In genomic region chr21:46621457-46622182, GRCh38 we compare ENCODE assay signal across 11 cellular contexts. TPM values are rescaled to one million over a fixed set of nuclear protein-coding genes. Genes with fewer than 3 reads are reported as not detected.
A peak's percentile ranks its signal among the peaks of the same experiment; 100 is the strongest.
DNase-seq lines count a peak whose midpoint lies in the region; ATAC-seq, FAIRE-seq and TF ChIP-seq lines count a peak whose summit lies in the region.
"Had no signal": no experiment of that assay in that cellular context is flagged by ENCODE, and none has a peak within 500 bp of the region (broad histone marks: within the 10 kb centered on the region; RNA-seq: fewer than 3 reads in every experiment).

No MANE protein-coding gene starts in this region.

- peaks cover 40% of the 10 kb centered on the region for H3K4me1 Mint-ChIP-seq in activated T-cell treated with anti-CD3 and anti-CD28 coated beads, Interleukin-2, amount 50 U/mL, for 72 hours (ENCODE audit: low read depth)

- no peak for TF ChIP-seq POLR2A in body of pancreas (IDR thresholded peaks at IDR 0.05)
- TF ChIP-seq POLR2A in GM12891 (IDR thresholded peaks at IDR 0.05; ENCODE audit: low read depth, low read length), result no peak

- peak overlapping the region; percentile 89 for H3K27ac Mint-ChIP-seq in activated T-cell treated with anti-CD3 and anti-CD28 coated beads, Interleukin-2, amount 50 U/mL, for 72 hours

- H3K27ac ChIP-seq in body of pancreas (peak overlapping the region in 3 of 4 donors; percentile 31 to 75 (median 37)), thoracic aorta (peak overlapping the region; percentile 55 to 68)

- H3K4me3 ChIP-seq in body of pancreas (no peak overlapping the region), thoracic aorta (no peak overlapping the region)

- H3K4me1 ChIP-seq in body of pancreas (peaks cover 14% of the 10 kb centered on the region), thoracic aorta (ENCODE audit: control insufficient read depth in 1 of 2, low read depth in 2 of 2) (peaks cover 8 to 24% of the 10 kb centered on the region in 2 donors)

- ATAC-seq in activated T-cell treated with anti-CD3 and anti-CD28 coated beads, Interleukin-2, amount 50 U/mL, for 72 hours (replicated peaks in 1 of 2), result peak; percentile 57 to 75
- ATAC-seq in body of pancreas (peak; percentile 50), thoracic aorta (ENCODE audit: insufficient number of reproducible peaks, low FRiP score, low read depth) (no peak), GM21381 (IDR thresholded peaks at IDR 0.05; ENCODE audit: unreplicated experiment) (no peak)

- H3K36me3 ChIP-seq in body of pancreas (replicated peaks in 1 of 2; ENCODE audit: insufficient read depth in 1 of 2, low read depth in 2 of 2) (no peaks in the 10 kb centered on the region), thoracic aorta (no peaks in the 10 kb centered on the region)

- H3K4me3 Mint-ChIP-seq in activated T-cell treated with anti-CD3 and anti-CD28 coated beads, Interleukin-2, amount 50 U/mL, for 72 hours, result peak overlapping the region; percentile 61 to 70

- H3K9me3 ChIP-seq in body of pancreas, result peaks cover 0 to 13% (median 0%) of the 10 kb centered on the region in 3 donors
- peaks cover 10% of the 10 kb centered on the region for H3K9me3 ChIP-seq in thoracic aorta

- intact Hi-C loops in body of pancreas (cut with DNase I), result no loop called here

- WGBS in body of pancreas, 2 donors, result 48 to 61% methylated on average over 9 of the region's 9 CpGs

- peaks cover 4 to 14% of the 10 kb centered on the region in 2 donors for H3K36me3 Mint-ChIP-seq in activated T-cell treated with anti-CD3 and anti-CD28 coated beads, Interleukin-2, amount 50 U/mL, for 72 hours (ENCODE audit: insufficient read depth in 2 of 2)

- H3K27me3 Mint-ChIP-seq in activated T-cell treated with anti-CD3 and anti-CD28 coated beads, Interleukin-2, amount 50 U/mL, for 72 hours (ENCODE audit: low read depth), result no peaks in the 10 kb centered on the region

- DNase-seq in activated T-cell treated with anti-CD3 and anti-CD28 coated beads, Interleukin-2, amount 50 U/mL, for 72 hours, result peak in 1 of 2 donors; percentile 16
- DNase-seq in activated T-cell treated with anti-CD3 and anti-CD28 coated beads, Interleukin-2, amount 50 U/mL, for 1 hour, result no peak
- DNase-seq in body of pancreas, result no peak
- DNase-seq in midbrain (lab: John Stamatoyannopoulos, UW), result peak; percentile 87
- DNase-seq in thoracic aorta (ENCODE audit: low spot score), result no peak
- no peak for DNase-seq in NCI-H1105 (lab: John Stamatoyannopoulos, UW)
- no peak for DNase-seq in GM12891 (ENCODE audit: insufficient read length, low spot score)
- DNase-seq: kidney, NCI-H1436 treated with DMSO at 0.1 percent for 48 hours had no signal

- TF ChIP-seq CTCF in body of pancreas (IDR thresholded peaks at IDR 0.05), result no peak
- TF ChIP-seq CTCF in thoracic aorta (IDR thresholded peaks at IDR 0.05), result no peak

- H3K27me3 ChIP-seq in body of pancreas (no peaks in the 10 kb centered on the region), thoracic aorta (replicated peaks; ENCODE audit: insufficient read depth) (no peaks in the 10 kb centered on the region)

- H3K9me3 Mint-ChIP-seq in activated T-cell treated with anti-CD3 and anti-CD28 coated beads, Interleukin-2, amount 50 U/mL, for 72 hours, result peaks cover 3 to 10% of the 10 kb centered on the region in 2 donors

- FAIRE-seq in GM12891 (lab: Jason Lieb, UNC), result no peak
- FAIRE-seq: endometrium, kidney had no signal

TF ChIP-seq in GM12891, 5 proteins besides CTCF, POLR2A, EP300 and RAD21:
- TF ChIP-seq POLR2AphosphoS5 (IDR thresholded peaks at IDR 0.05; ENCODE audit: low read depth, low read length), result no peak
- no peak for TF ChIP-seq PAX5 (IDR thresholded peaks at IDR 0.05; ENCODE audit: insufficient read depth, low read length, severe bottlenecking)
- no peak for TF ChIP-seq TAF1 (IDR thresholded peaks at IDR 0.05; ENCODE audit: low read depth, low read length)
- no peak for TF ChIP-seq SPI1 (IDR thresholded peaks at IDR 0.05; ENCODE audit: low read depth, low read length)
- TF ChIP-seq POU2F2 (IDR thresholded peaks at IDR 0.05; ENCODE audit: low read depth, low read length), result no peak

RNA-seq across cellular contexts. Expression of gene PRMT2, which starts 13.9 kb away (rescaled TPM):
- total RNA-seq in activated T-cell treated with anti-CD3 and anti-CD28 coated beads, Interleukin-2, amount 50 U/mL, for 72 hours, result 10 to 100 TPM; 81.3 to 95.1 TPM
- total RNA-seq in body of pancreas (10 to 100 TPM; 30.0 to 63.6 TPM), thoracic aorta (100 to 1,000 TPM; 125 to 126 TPM)
- 43.6 TPM for polyA plus RNA-seq in GM12891 (2012; ENCODE audit: low read depth, missing spikeins)

RNA-seq across cellular contexts. Expression of gene S100B, which starts 16.7 kb away (rescaled TPM):
- total RNA-seq in activated T-cell treated with anti-CD3 and anti-CD28 coated beads, Interleukin-2, amount 50 U/mL, for 72 hours, result under 1 TPM in 1 of 2 donors, not detected in 1; 0.72 TPM
- total RNA-seq in body of pancreas, result 10 to 100 TPM in 1 of 2 donors, 1 to 10 TPM in 1; 2.6 to 33.9 TPM
- total RNA-seq in thoracic aorta, result 1 to 10 TPM; 4.7 to 8.4 TPM
- polyA plus RNA-seq in GM12891 (2012; ENCODE audit: low read depth, missing spikeins), result 0.18 TPM

Comparison
In these comparisons a context has a peak if more than half of its experiments do, and no peak if none do; other contexts are left out.
1. ATAC-seq: peak in activated T-cell treated with anti-CD3 and anti-CD28 coated beads, Interleukin-2, amount 50 U/mL, for 72 hours (2 of 2) and body of pancreas (single experiment); none in thoracic aorta (single experiment) and GM21381 (single experiment).